8 cellular contexts compared by ENCODE assay signal in genomic region chr15:63466378-63467192, GRCh38. TPM values are rescaled to one million over a fixed set of nuclear protein-coding genes. Genes with fewer than 3 reads are reported as not detected.
DNase-seq lines count a peak whose midpoint lies in the region; ATAC-seq and TF ChIP-seq lines count a peak whose summit lies in the region.

No MANE protein-coding gene starts in this region.

- H3K27me3 ChIP-seq in HCT116 (ENCODE audit: insufficient read depth, low read length) (no peaks in the 10 kb centered on the region), dorsolateral prefrontal cortex (no peaks in the 10 kb centered on the region), thoracic aorta (replicated peaks; ENCODE audit: insufficient read depth) (no peaks in the 10 kb centered on the region)

- peak overlapping the region; percentile 8; the same call in 1 of the 2 replicates for H3K4me2 ChIP-seq in HCT116 (ENCODE audit: low read length)

- TF ChIP-seq CTCF in HCT116 (IDR thresholded peaks at IDR 0.05 in 2 of 3, conservative IDR thresholded peaks at IDR 0.05 in 1 of 3; ENCODE audit: borderline replicate concordance in 1 of 3, insufficient read depth in 1 of 3, low read depth in 2 of 3, low read length in 2 of 3) (peak; percentile 52 to 75 (median 66); a peak in 5 of 6 replicates), WI38 (IDR thresholded peaks at IDR 0.05; ENCODE audit: low read depth, low read length) (peak; percentile 37), dorsolateral prefrontal cortex (IDR thresholded peaks at IDR 0.05 in 54 of 56, conservative IDR thresholded peaks at IDR 0.05 in 2 of 56; ENCODE audit: low read depth in 1 of 56, partially characterized antibody in 56 of 56) (peak; percentile 43 to 77 (median 62)), thoracic aorta (IDR thresholded peaks at IDR 0.05) (peak; percentile 49)

- TF ChIP-seq POLR2A in HCT116 (IDR thresholded peaks at IDR 0.05; ENCODE audit: borderline replicate concordance, extremely low read depth, insufficient read depth, insufficient read length), result no peak

- TF ChIP-seq RAD21 in HCT116 (IDR thresholded peaks at IDR 0.05; ENCODE audit: low read depth), result peak; percentile 87

- POLR2A ChIA-PET in HCT116 (lab: Charles Lee), result interaction anchor here (1.2 to 1.5 kb wide), 3 partner anchors 10 to 135 kb away, joined by 3 to 7 read pairs (median 6); no protein-coding TSS in a partner anchor

- CTCF ChIA-PET in HCT116 (lab: Charles Lee), result interaction anchor here (0.6 to 2.8 kb wide), 34 partner anchors 10 to 627 kb away, joined by 3 to 55 read pairs (median 4); partner anchors contain the start of genes CIAO2A, DAPK2, FBXL22 and USP3

- H3K9me2 ChIP-seq in HCT116 (ENCODE audit: insufficient read depth), result no peaks in the 10 kb centered on the region

- H3K9me3 ChIP-seq in HCT116 (ENCODE audit: control insufficient read depth in 1 of 2, insufficient read depth in 1 of 2, low read depth in 1 of 2, low read length in 2 of 2) (no peaks in the 10 kb centered on the region), thoracic aorta (no peaks in the 10 kb centered on the region)

- RAD21 ChIA-PET in HCT116 (lab: Charles Lee; ENCODE audit: low non-redundant PET in 1 of 2, low total read pairs in 2 of 2, uncharacterized antibody in 2 of 2, unreplicated experiment in 2 of 2), result interaction anchor here (0.7 to 1.6 kb wide), 6 partner anchors 39 to 143 kb away, joined by 3 to 6 read pairs (median 4); partner anchors contain the start of gene FBXL22 (in 1 of the 2)

- peak; percentile 94 for ATAC-seq in HCT116
- no peak for ATAC-seq in thoracic aorta (ENCODE audit: insufficient number of reproducible peaks, low FRiP score, low read depth)
- no peak for ATAC-seq in HG03442 (IDR thresholded peaks at IDR 0.05; ENCODE audit: unreplicated experiment)

- no peaks in the 10 kb centered on the region for H4K20me1 ChIP-seq in HCT116 (ENCODE audit: insufficient read depth)

- peak overlapping the region; percentile 46 for H2AFZ ChIP-seq in HCT116 (ENCODE audit: low read depth, low read length, poor library complexity, severe bottlenecking)

- no peak overlapping the region for H3K4me3 ChIP-seq in HCT116 (replicated peaks in 1 of 2; ENCODE audit: low read depth in 1 of 2, low read length in 2 of 2)
- H3K4me3 ChIP-seq in WI38 (ENCODE audit: low read depth, low read length), result no peak overlapping the region
- peak overlapping the region in 2 of 59 donors; percentile 10 to 26 for H3K4me3 ChIP-seq in dorsolateral prefrontal cortex
- H3K4me3 ChIP-seq in thoracic aorta, result no peak overlapping the region

- H3K27ac ChIP-seq in HCT116 (ENCODE audit: low read depth, low read length) (no peak overlapping the region), dorsolateral prefrontal cortex (peak overlapping the region in 4 of 59 donors; percentile 5 to 54 (median 8)), thoracic aorta (no peak overlapping the region)

- H3K4me1 ChIP-seq in HCT116 (ENCODE audit: control insufficient read depth in 1 of 2, insufficient read depth in 2 of 2, low read length in 2 of 2) (peaks cover 5 to 29% of the 10 kb centered on the region in 2 experiments), thoracic aorta (ENCODE audit: control insufficient read depth in 1 of 2, low read depth in 2 of 2) (peaks cover 15 to 23% of the 10 kb centered on the region in 2 donors)

- BruUV-seq in HCT116 (replicated peaks; lab: Mats Ljungman, UMichigan), result no TSS peak

- DNase-seq in ELF-1 (ENCODE audit: low read depth, low spot score) (peak; percentile 76), HCT116 (ENCODE audit: low read depth, low spot score) (peak; percentile 74), NCI-H2196 (lab: John Stamatoyannopoulos, UW; ENCODE audit: unreplicated experiment) (peak; percentile 56), dorsolateral prefrontal cortex (peak in 1 of 10 donors; percentile 25), lung microvascular endothelial cell (ENCODE audit: low read depth in 2 of 2) (peak; percentile 72 to 78), thoracic aorta (ENCODE audit: low spot score) (no peak)

- H3K79me2 ChIP-seq in HCT116 (ENCODE audit: insufficient read depth, low read length), result no peaks in the 10 kb centered on the region

- H3K36me3 ChIP-seq in HCT116 (ENCODE audit: control insufficient read depth in 1 of 2, insufficient read depth in 2 of 2, low read length in 2 of 2) (no peaks in the 10 kb centered on the region), thoracic aorta (no peaks in the 10 kb centered on the region)

- intact Hi-C loops in HCT116 (cut with micrococcal nuclease) (loop anchor here (1.0 to 2.0 kb wide), 4 partner anchors 133 to 600 kb away; no protein-coding TSS in a partner anchor), dorsolateral prefrontal cortex (cut with DNase I) (loop anchor here in 1 of 2 donors (2.0 to 10.0 kb wide), 4 partner anchors 34 to 601 kb away; partner anchors contain the start of gene FBXL22)

- no peak overlapping the region for H3K9ac ChIP-seq in HCT116 (ENCODE audit: low read length)

TF ChIP-seq in HCT116, 20 proteins besides CTCF, POLR2A, EP300 and RAD21:
- TF ChIP-seq TCF7L2 (IDR thresholded peaks at IDR 0.05; ENCODE audit: borderline replicate concordance, extremely low read depth, insufficient read depth, insufficient read length) (no peak), ZNF274 (IDR thresholded peaks at IDR 0.05; ENCODE audit: low read depth, low read length) (no peak), SIN3A (IDR thresholded peaks at IDR 0.05; ENCODE audit: low read depth) (no peak), ATF3 (IDR thresholded peaks at IDR 0.05) (no peak), ELF1 (IDR thresholded peaks at IDR 0.05; ENCODE audit: borderline replicate concordance, low read depth) (no peak), FOSL1 (IDR thresholded peaks at IDR 0.05; ENCODE audit: low read depth) (no peak), CBX3 (IDR thresholded peaks at IDR 0.05; ENCODE audit: low read depth) (no peak), CEBPB (IDR thresholded peaks at IDR 0.05; ENCODE audit: low read depth) (no peak), ZFX (IDR thresholded peaks at IDR 0.05) (no peak), YY1 (IDR thresholded peaks at IDR 0.05; ENCODE audit: extremely low read depth, insufficient replicate concordance, low read depth, low read length) (no peak), EGR1 (IDR thresholded peaks at IDR 0.05; ENCODE audit: low read depth) (no peak), SP1 (IDR thresholded peaks at IDR 0.05; ENCODE audit: low read depth) (no peak), EZH2 (IDR thresholded peaks at IDR 0.05) (no peak)
- TF ChIP-seq, protein P1, sequence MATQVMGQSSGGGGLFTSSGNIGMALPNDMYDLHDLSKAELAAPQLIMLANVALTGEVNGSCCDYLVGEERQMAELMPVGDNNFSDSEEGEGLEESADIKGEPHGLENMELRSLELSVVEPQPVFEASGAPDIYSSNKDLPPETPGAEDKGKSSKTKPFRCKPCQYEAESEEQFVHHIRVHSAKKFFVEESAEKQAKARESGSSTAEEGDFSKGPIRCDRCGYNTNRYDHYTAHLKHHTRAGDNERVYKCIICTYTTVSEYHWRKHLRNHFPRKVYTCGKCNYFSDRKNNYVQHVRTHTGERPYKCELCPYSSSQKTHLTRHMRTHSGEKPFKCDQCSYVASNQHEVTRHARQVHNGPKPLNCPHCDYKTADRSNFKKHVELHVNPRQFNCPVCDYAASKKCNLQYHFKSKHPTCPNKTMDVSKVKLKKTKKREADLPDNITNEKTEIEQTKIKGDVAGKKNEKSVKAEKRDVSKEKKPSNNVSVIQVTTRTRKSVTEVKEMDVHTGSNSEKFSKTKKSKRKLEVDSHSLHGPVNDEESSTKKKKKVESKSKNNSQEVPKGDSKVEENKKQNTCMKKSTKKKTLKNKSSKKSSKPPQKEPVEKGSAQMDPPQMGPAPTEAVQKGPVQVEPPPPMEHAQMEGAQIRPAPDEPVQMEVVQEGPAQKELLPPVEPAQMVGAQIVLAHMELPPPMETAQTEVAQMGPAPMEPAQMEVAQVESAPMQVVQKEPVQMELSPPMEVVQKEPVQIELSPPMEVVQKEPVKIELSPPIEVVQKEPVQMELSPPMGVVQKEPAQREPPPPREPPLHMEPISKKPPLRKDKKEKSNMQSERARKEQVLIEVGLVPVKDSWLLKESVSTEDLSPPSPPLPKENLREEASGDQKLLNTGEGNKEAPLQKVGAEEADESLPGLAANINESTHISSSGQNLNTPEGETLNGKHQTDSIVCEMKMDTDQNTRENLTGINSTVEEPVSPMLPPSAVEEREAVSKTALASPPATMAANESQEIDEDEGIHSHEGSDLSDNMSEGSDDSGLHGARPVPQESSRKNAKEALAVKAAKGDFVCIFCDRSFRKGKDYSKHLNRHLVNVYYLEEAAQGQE (IDR thresholded peaks at IDR 0.05; ENCODE audit: low read depth), result no peak
- TF ChIP-seq, protein P2, sequence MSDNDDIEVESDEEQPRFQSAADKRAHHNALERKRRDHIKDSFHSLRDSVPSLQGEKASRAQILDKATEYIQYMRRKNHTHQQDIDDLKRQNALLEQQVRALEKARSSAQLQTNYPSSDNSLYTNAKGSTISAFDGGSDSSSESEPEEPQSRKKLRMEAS (IDR thresholded peaks at IDR 0.05), result no peak

RNA-seq across cellular contexts. Expression of gene USP3, which starts 37.8 kb away (rescaled TPM):
- 61.6 TPM for total RNA-seq in HCT116 (2021; ENCODE audit: unreplicated experiment)
- polyA plus RNA-seq in HCT116 (2012), result 36.3 and 40.8 TPM in 2 replicates
- 10 to 100 TPM; 11.5 to 36.2 (median 21.9) TPM for total RNA-seq in dorsolateral prefrontal cortex
- 25.3 and 30.0 TPM in 2 replicates for total RNA-seq in lung microvascular endothelial cell
- 10 to 100 TPM; 37.8 to 54.4 TPM for total RNA-seq in thoracic aorta
